ENCODE assay signal across 9 cellular contexts in genomic region chr14:103712633-103713247, GRCh38.
A peak's percentile ranks its signal among the peaks of the same experiment; 100 is the strongest.
DNase-seq lines count a peak whose midpoint lies in the region; ATAC-seq and TF ChIP-seq lines count a peak whose summit lies in the region.
"Had no signal": no experiment of that assay in that cellular context is flagged by ENCODE, and none has a peak within 500 bp of the region (broad histone marks: within the 10 kb centered on the region; RNA-seq: fewer than 3 reads in every experiment).

No MANE protein-coding gene starts in this region.

- TF ChIP-seq POLR2A in GM15510 (IDR thresholded peaks at IDR 0.05; ENCODE audit: borderline replicate concordance, extremely low read depth, insufficient read length) = peak; percentile 5
- peak; percentile 24; the same call in 1 of the 2 replicates for TF ChIP-seq POLR2A in Raji (IDR thresholded peaks at IDR 0.05; ENCODE audit: insufficient read depth, low read depth, low read length)

- no peak for ATAC-seq in HG03159 (IDR thresholded peaks at IDR 0.05; ENCODE audit: unreplicated experiment)

- TF ChIP-seq CTCF in epithelial cell of esophagus (IDR thresholded peaks at IDR 0.05; ENCODE audit: insufficient read depth, low read depth, low read length, missing control alignments) = no peak

- H3K4me3 ChIP-seq in epithelial cell of esophagus (ENCODE audit: low read length) = no peak overlapping the region
- no peak overlapping the region for H3K4me3 ChIP-seq in skin epidermis

- peak overlapping the region in 19 of 21 experiments; percentile 17 to 85 (median 73) for H3K27ac ChIP-seq in skin epidermis

- DNase-seq in epithelial cell of esophagus (ENCODE audit: low read depth) (peak; percentile 32), activated gamma-delta T cell treated with Interleukin-2 at 50 U/mL for 16 hours (no peak), LoVo (ENCODE audit: low spot score) (no peak)
- DNase-seq: NCI-H1930, occipital lobe had no signal
